ENCODE assay signal across 13 cellular contexts in the genomic region with DNA sequence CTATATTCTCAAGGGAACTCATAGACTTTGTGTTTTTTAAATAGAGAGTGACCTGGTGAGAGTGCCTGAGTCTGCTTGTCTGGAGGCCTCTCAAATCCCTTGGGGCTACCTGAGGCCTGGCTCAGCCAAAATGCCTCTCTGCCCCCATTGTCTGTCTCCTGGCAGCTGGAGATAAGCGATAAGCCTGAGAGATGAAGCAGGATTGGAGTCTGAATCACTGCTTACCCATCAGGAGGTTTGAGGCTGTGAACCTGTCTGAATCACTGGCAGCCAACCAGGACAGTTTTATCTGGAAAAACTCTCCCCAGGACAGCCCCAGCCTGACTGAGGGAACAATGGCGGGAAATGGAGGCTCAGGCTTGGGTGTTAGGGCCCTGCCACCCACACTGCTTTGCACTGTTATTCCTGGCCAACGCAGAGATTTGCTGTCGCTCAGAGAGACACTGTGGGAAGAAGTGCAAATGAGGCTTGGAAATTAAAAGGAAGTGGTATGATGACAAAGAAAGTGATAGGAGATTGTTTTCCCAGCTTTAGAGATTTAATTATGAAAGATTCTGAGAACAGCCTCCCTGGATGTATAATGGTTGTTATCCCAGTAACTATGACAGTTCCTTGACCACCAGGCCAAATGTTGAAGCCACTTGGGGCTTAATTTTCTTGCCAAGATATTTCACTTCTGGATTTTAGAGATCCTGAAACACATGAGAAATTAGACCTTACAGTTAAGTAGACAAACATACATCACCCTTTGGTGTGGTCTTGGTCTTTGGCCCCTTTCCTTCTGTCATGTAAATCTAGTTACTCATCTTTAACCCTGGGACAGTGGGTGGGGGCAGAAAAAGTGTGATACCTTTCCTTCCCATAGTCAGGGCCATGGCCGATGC.
DNase-seq lines count a peak whose midpoint lies in the region; ATAC-seq, FAIRE-seq and TF ChIP-seq lines count a peak whose summit lies in the region.
"Had no signal": no experiment of that assay in that cellular context is flagged by ENCODE, and none has a peak within 500 bp of the region (broad histone marks: within the 10 kb centered on the region; RNA-seq: fewer than 3 reads in every experiment).

No MANE protein-coding gene starts in this region.

- no peaks in the 10 kb centered on the region for H3K79me2 ChIP-seq in OCI-LY7 (ENCODE audit: insufficient read depth, low read depth, low read length)
- no peaks in the 10 kb centered on the region for H3K79me2 ChIP-seq in HepG2 (ENCODE audit: insufficient read depth, low read length)

- no peaks in the 10 kb centered on the region for H3K4me1 ChIP-seq in OCI-LY7 (ENCODE audit: insufficient read depth, low read length, poor library complexity, severe bottlenecking)
- H3K4me1 ChIP-seq in HepG2 (ENCODE audit: insufficient read depth, low read length) = peaks cover 69% of the 10 kb centered on the region
- H3K4me1 ChIP-seq: ascending aorta, tibial artery had no signal

- H3K9ac ChIP-seq in HepG2 (ENCODE audit: insufficient read depth, low read depth, low read length) = no peak overlapping the region
- H3K9ac ChIP-seq: KMS-11 had no signal

- TF ChIP-seq RAD21 in HepG2 (CRISPR knock-in tag; IDR thresholded peaks at IDR 0.05) = no peak

- WGBS in HepG2 (ENCODE audit: low lambda C conversion rate) = 88% methylated on average over 5 of the region's 5 CpGs

- H3K36me3 ChIP-seq in kidney epithelial cell (ENCODE audit: control insufficient read depth, insufficient read depth, low read length) (no peaks in the 10 kb centered on the region), OCI-LY7 (ENCODE audit: insufficient read depth, low read length) (no peaks in the 10 kb centered on the region), HepG2 (replicated peaks in 1 of 2; ENCODE audit: control insufficient read depth in 1 of 2, insufficient read depth in 2 of 2, low read length in 2 of 2) (no peaks in the 10 kb centered on the region)
- H3K36me3 ChIP-seq: ascending aorta, tibial artery had no signal

- peak; percentile 41 for ATAC-seq in HG03432 (IDR thresholded peaks at IDR 0.05; ENCODE audit: unreplicated experiment)
- no peak for ATAC-seq in HepG2
- ATAC-seq: Panc1 had no signal

- H2AFZ ChIP-seq in OCI-LY7 (ENCODE audit: low read length) = no peak overlapping the region
- H2AFZ ChIP-seq in HepG2 (ENCODE audit: low read length) = no peak overlapping the region

- in situ Hi-C loops in HepG2 (cut with HindIII; ENCODE audit: extremely low pct_ligation_motif_present, low pct_unique_long_range_greater_than_20kb) = no loop called here

- DNase-seq in EH (ENCODE audit: low read depth) (peak; percentile 43), amniotic epithelial cell (ENCODE audit: low read depth) (peak; percentile 66), kidney epithelial cell (ENCODE audit: low read depth) (peak; percentile 72), OCI-LY7 (ENCODE audit: low spot score) (no peak), NCI-H2227 (lab: John Stamatoyannopoulos, UW; ENCODE audit: unreplicated experiment) (no peak), HepG2 (ENCODE audit: low spot score) (no peak), DMS79 treated with DMSO at 0.1 percent for 48 hours (lab: John Stamatoyannopoulos, UW) (no peak)
- DNase-seq: activated CD8-positive, alpha-beta memory T cell treated with anti-CD3 and anti-CD28 coated beads for 24 hours; tibial artery had no signal

- H3K27ac ChIP-seq in OCI-LY7 (ENCODE audit: low read depth, low read length, poor library complexity, severe bottlenecking) = no peak overlapping the region
- no peak overlapping the region for H3K27ac ChIP-seq in HepG2 (ENCODE audit: extremely low read length, insufficient read depth, low read length)
- H3K27ac ChIP-seq: ascending aorta, KMS-11, tibial artery had no signal

- POLR2A ChIA-PET in OCI-LY7 (lab: Charles Lee) (no interaction called here), HepG2 (lab: Yijun Ruan, JAX) (no interaction called here)

- H3K27me3 ChIP-seq in kidney epithelial cell (ENCODE audit: control insufficient read depth, insufficient read depth, low read length) (no peaks in the 10 kb centered on the region), HepG2 (ENCODE audit: control insufficient read depth in 1 of 2, insufficient read depth in 2 of 2, low read length in 2 of 2) (no peaks in the 10 kb centered on the region)
- H3K27me3 ChIP-seq: ascending aorta, tibial artery had no signal

- intact Hi-C loops in OCI-LY7 (cut with micrococcal nuclease; ENCODE audit: unreplicated experiment) = no loop called here
- intact Hi-C loops in HepG2 (cut with micrococcal nuclease; ENCODE audit: unreplicated experiment) = no loop called here

- FAIRE-seq in HepG2 (lab: Jason Lieb, UNC) = no peak

- no peak for TF ChIP-seq POLR2A in HepG2 (IDR thresholded peaks at IDR 0.05; ENCODE audit: insufficient read depth in 1 of 2, low read depth in 2 of 2, low read length in 2 of 2)

- H3K9me3 ChIP-seq in OCI-LY7 (ENCODE audit: low read length) = no peaks in the 10 kb centered on the region
- no peaks in the 10 kb centered on the region for H3K9me3 ChIP-seq in HepG2 (ENCODE audit: low read length)
- H3K9me3 ChIP-seq: ascending aorta, tibial artery had no signal

- no peaks in the 10 kb centered on the region for H3K9me2 ChIP-seq in OCI-LY7 (ENCODE audit: insufficient read depth, low read length)

- BruUV-seq in OCI-LY7 (replicated peaks; lab: Mats Ljungman, UMichigan) (no TSS peak), HepG2 (replicated peaks; lab: Mats Ljungman, UMichigan) (no TSS peak)

- TF ChIP-seq EP300 in HepG2 (IDR thresholded peaks at IDR 0.05; ENCODE audit: low read depth in 2 of 2, low read length in 2 of 2) (no peak), HepG2 (CRISPR knock-in tag; IDR thresholded peaks at IDR 0.05; ENCODE audit: borderline replicate concordance) (no peak)

- H3K4me2 ChIP-seq in OCI-LY7 (ENCODE audit: low read length) = no peak overlapping the region
- no peak overlapping the region for H3K4me2 ChIP-seq in HepG2 (ENCODE audit: low read depth, low read length)
- H3K4me2 ChIP-seq: KMS-11 had no signal

- H3K4me3 ChIP-seq in kidney epithelial cell (ENCODE audit: low read depth, low read length) (no peak overlapping the region), OCI-LY7 (ENCODE audit: low read depth, low read length, poor library complexity, severe bottlenecking) (no peak overlapping the region), HepG2 (replicated peaks in 1 of 3; ENCODE audit: insufficient read depth in 1 of 3, low read depth in 2 of 3, low read length in 3 of 3) (no peak overlapping the region)
- H3K4me3 ChIP-seq: ascending aorta, tibial artery had no signal

- no peaks in the 10 kb centered on the region for H4K20me1 ChIP-seq in OCI-LY7 (ENCODE audit: insufficient read depth, low read length)
- no peaks in the 10 kb centered on the region for H4K20me1 ChIP-seq in HepG2 (ENCODE audit: insufficient read depth, low read length)

- CTCF ChIA-PET in OCI-LY7 (lab: Charles Lee; ENCODE audit: unreplicated experiment) (no interaction called here), HepG2 (lab: Yijun Ruan, JAX; ENCODE audit: low intra/inter-chr PET ratio, low total read pairs) (no interaction called here)

- TF ChIP-seq CTCF in kidney epithelial cell (IDR thresholded peaks at IDR 0.05; ENCODE audit: insufficient read depth, low read length, poor library complexity, severe bottlenecking) (no peak), OCI-LY7 (conservative IDR thresholded peaks at IDR 0.05; ENCODE audit: low read length) (no peak), HepG2 (CRISPR knock-in tag; IDR thresholded peaks at IDR 0.05) (no peak)

TF ChIP-seq in HepG2, 621 proteins besides CTCF, POLR2A, EP300 and RAD21:
- TF ChIP-seq TMF1 (CRISPR knock-in tag; IDR thresholded peaks at IDR 0.05; ENCODE audit: low read depth) (no peak), MAFG (CRISPR knock-in tag; IDR thresholded peaks at IDR 0.05) (no peak), ZNF775 (CRISPR knock-in tag; IDR thresholded peaks at IDR 0.05; ENCODE audit: borderline replicate concordance) (no peak)
- TF ChIP-seq, protein P1, sequence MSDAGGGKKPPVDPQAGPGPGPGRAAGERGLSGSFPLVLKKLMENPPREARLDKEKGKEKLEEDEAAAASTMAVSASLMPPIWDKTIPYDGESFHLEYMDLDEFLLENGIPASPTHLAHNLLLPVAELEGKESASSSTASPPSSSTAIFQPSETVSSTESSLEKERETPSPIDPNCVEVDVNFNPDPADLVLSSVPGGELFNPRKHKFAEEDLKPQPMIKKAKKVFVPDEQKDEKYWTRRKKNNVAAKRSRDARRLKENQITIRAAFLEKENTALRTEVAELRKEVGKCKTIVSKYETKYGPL (CRISPR knock-in tag; IDR thresholded peaks at IDR 0.05) = no peak

Comparison
In these comparisons a context has a peak if more than half of its experiments do, and no peak if none do; other contexts are left out.
1. DNase-seq: peak in EH (single experiment), amniotic epithelial cell (single experiment) and kidney epithelial cell (single experiment); none in OCI-LY7 (single experiment), NCI-H2227 (single experiment), HepG2 (single experiment) and DMS79 treated with DMSO at 0.1 percent for 48 hours (single experiment).